In the genomic region with DNA sequence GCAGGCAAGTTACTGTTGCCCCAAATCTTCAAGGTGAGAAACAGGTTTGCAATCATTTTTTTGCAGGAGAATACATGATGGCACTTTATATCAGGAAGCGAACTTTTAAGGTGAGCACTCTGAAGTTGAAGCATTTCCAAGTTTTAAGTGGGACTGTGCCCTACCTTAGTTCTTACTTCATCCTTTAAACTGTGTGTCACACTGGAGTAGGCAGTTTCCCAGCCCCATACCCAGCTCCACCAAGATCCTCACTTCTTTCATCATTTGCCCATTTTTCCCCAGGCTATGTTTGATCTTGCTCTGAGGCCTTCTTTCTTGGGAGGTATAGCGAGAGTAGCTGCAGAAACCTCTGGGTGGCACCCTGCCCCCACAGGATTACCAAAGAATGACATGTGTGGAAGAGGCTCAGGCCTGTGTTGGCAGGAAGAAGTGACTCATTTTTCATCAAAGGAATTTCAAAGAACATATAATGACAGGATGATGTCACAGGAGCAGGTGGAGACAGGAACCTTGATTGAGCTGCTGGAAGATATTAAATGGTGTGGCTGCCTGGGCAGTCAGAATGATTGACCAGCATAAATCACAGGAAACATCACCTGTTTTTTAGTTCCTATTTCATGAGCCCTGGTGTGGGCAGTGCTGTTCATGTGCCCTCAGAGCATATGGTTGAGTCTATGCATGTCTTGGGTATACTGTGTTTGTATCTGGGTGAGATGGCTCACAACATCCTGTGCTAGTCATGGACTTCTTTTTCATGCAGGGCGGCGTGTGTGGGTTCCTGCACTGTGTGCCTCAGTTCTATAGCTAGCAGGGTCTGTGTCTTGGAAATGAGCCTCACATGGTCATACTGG, we compare ENCODE assay signal across 8 cellular contexts. TPM values are rescaled to one million over a fixed set of nuclear protein-coding genes. Genes with fewer than 3 reads are reported as not detected.
DNase-seq lines count a peak whose midpoint lies in the region; ATAC-seq, FAIRE-seq and TF ChIP-seq lines count a peak whose summit lies in the region.

No MANE protein-coding gene starts in this region.

- H3K4me3 ChIP-seq in HL-60 (replicated peaks; ENCODE audit: insufficient read depth, low read length): no peak overlapping the region
- no peak overlapping the region for H3K4me3 ChIP-seq in PC-3 (ENCODE audit: low read length)
- H3K4me3 ChIP-seq in fibroblast of mammary gland (ENCODE audit: control insufficient read depth, low read depth, low read length): no peak overlapping the region

- no peaks in the 10 kb centered on the region for H3K27me3 Mint-ChIP-seq in progenitor cell of endocrine pancreas

- no peaks in the 10 kb centered on the region for H4K20me1 ChIP-seq in PC-3 (ENCODE audit: low read length)

- H3K4me3 Mint-ChIP-seq in progenitor cell of endocrine pancreas (ENCODE audit: low read depth): no peak overlapping the region

- peaks cover 72% of the 10 kb centered on the region for H3K79me2 ChIP-seq in PC-3 (ENCODE audit: low read length)

- peaks cover 24% of the 10 kb centered on the region for H3K4me1 Mint-ChIP-seq in progenitor cell of endocrine pancreas (ENCODE audit: low read depth)

- peaks cover 13% of the 10 kb centered on the region for H3F3A ChIP-seq in PC-3 (ENCODE audit: low read length, unreplicated experiment)

- DNase-seq in ELR (ENCODE audit: low read depth) (peak; percentile 96), HL-60 (ENCODE audit: low read depth in 1 of 2, low spot score in 1 of 2) (peak in 1 of 2 experiments; percentile 68), PC-3 (peak; percentile 98), activated T-cell treated with anti-CD3 and anti-CD28 coated beads for 24 hours (ENCODE audit: low read depth) (peak; percentile 76), fibroblast of mammary gland (ENCODE audit: low read depth) (peak; percentile 75), progenitor cell of endocrine pancreas (ENCODE audit: low spot score, unreplicated experiment) (no peak), urothelium cell line (ENCODE audit: low spot score) (peak; percentile 84)

- ATAC-seq in PC-3: peak; percentile 77
- ATAC-seq in HG02884 (IDR thresholded peaks at IDR 0.05; ENCODE audit: unreplicated experiment): no peak

- H3K27ac Mint-ChIP-seq in progenitor cell of endocrine pancreas: peak overlapping the region; percentile 70

- H3K9me3 ChIP-seq in PC-3 (ENCODE audit: low read length): no peaks in the 10 kb centered on the region

- intact Hi-C loops in PC-3 (cut with micrococcal nuclease): loop anchor here (1.0 to 2.0 kb wide), 2 partner anchors 24 to 51 kb away; no protein-coding TSS in a partner anchor

- peaks cover 68% of the 10 kb centered on the region for H3K4me1 ChIP-seq in PC-3 (ENCODE audit: insufficient read depth, low read length)

- H3K36me3 Mint-ChIP-seq in progenitor cell of endocrine pancreas (ENCODE audit: insufficient read depth): peaks cover 2% of the 10 kb centered on the region

- H3K4me2 ChIP-seq in PC-3 (ENCODE audit: low read length): peak overlapping the region; percentile 69

- peak; percentile 56 for FAIRE-seq in urothelium cell line (lab: Jason Lieb, UNC)

- H3K27me3 ChIP-seq in HL-60 (ENCODE audit: insufficient read depth, poor library complexity, severe bottlenecking): peaks cover 3% of the 10 kb centered on the region
- H3K27me3 ChIP-seq in PC-3 (ENCODE audit: low read length): no peaks in the 10 kb centered on the region

- TF ChIP-seq CTCF in HL-60 (IDR thresholded peaks at IDR 0.05; ENCODE audit: insufficient read depth, low read length): peak; percentile 30
- peak; percentile 65 for TF ChIP-seq CTCF in PC-3 (conservative IDR thresholded peaks at IDR 0.05; ENCODE audit: low read depth, low read length)
- peak; percentile 32 for TF ChIP-seq CTCF in fibroblast of mammary gland (conservative IDR thresholded peaks at IDR 0.05; ENCODE audit: control insufficient read depth, insufficient read depth, low read depth, low read length)
- TF ChIP-seq CTCF in progenitor cell of endocrine pancreas (IDR thresholded peaks at IDR 0.05; ENCODE audit: unreplicated experiment): peak; percentile 47

- H2AFZ ChIP-seq in PC-3 (ENCODE audit: low read length): no peak overlapping the region

- no peaks in the 10 kb centered on the region for H3K9me3 Mint-ChIP-seq in progenitor cell of endocrine pancreas (ENCODE audit: low read depth)

- H3K36me3 ChIP-seq in PC-3 (ENCODE audit: low read depth, low read length): no peaks in the 10 kb centered on the region

- H3K27ac ChIP-seq in HL-60 (replicated peaks): no peak overlapping the region
- H3K27ac ChIP-seq in PC-3 (ENCODE audit: low read length): peak overlapping the region; percentile 82

- CTCF ChIA-PET in PC-3 (lab: Charles Lee): interaction anchor here (0.6 to 1.3 kb wide), 6 partner anchors 8 to 80 kb away, joined by 3 to 16 read pairs (median 4); no protein-coding TSS in a partner anchor

- TSS peak; percentile 37 for BruUV-seq in PC-3 (replicated peaks; lab: Mats Ljungman, UMichigan)

- H3K9me2 ChIP-seq in PC-3 (replicated peaks; ENCODE audit: low read length): no peaks in the 10 kb centered on the region

- H3K9ac ChIP-seq in PC-3 (ENCODE audit: low read length): peak overlapping the region; percentile 11; the same call in 1 of the 2 replicates

- POLR2A ChIA-PET in PC-3 (lab: Charles Lee; ENCODE audit: unreplicated experiment): interaction anchor here (0.7 kb wide), 1 partner anchor 24 kb away, joined by 4 read pairs; no protein-coding TSS in a partner anchor

RNA-seq across cellular contexts. Expression of a gene that starts 20.8 kb away (rescaled TPM):
- 103 and 146 TPM in 2 replicates for total RNA-seq in PC-3 (2014; rRNA removed)
- total RNA-seq in progenitor cell of endocrine pancreas: 241 and 285 TPM in 2 replicates
